Comparison of ENCODE assay signal across 9 cellular contexts in the genomic region with DNA sequence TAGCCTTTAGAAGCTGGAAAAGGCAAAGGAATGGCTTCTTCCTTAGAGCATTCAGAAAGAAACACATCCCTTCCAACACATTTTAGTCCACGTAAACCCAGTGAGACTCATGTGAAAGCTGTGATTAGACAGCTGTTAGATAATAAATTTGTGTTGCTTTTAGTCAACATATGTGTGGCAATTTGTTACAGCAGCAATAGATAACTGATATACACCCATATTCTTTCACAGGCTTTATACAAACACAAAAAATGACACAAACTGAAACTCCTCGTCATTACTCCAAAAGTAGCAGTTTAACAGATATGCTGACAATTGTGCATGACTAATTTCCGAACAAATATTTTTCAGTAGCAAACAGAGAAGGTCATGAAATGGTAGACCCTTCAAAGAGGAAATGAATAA.
DNase-seq lines count a peak whose midpoint lies in the region; ATAC-seq and TF ChIP-seq lines count a peak whose summit lies in the region.
"Had no signal": no experiment of that assay in that cellular context is flagged by ENCODE, and none has a peak within 500 bp of the region (broad histone marks: within the 10 kb centered on the region; RNA-seq: fewer than 3 reads in every experiment).

No MANE protein-coding gene starts in this region.

- TF ChIP-seq EP300 in upper lobe of left lung (IDR thresholded peaks at IDR 0.05), result no peak

- CTCF ChIA-PET in A673 (lab: Charles Lee), result no interaction called here
- CTCF ChIA-PET in activated CD4-positive, alpha-beta memory T cell treated with anti-CD3 and anti-CD28 coated beads, Interleukin-2, amount 10 ng/mL, durations not matched to agents 7 days and 5 days (lab: Charles Lee), result interaction anchor here (1.1 to 2.2 kb wide), 2 partner anchors 10 to 165 kb away, joined by 4 to 6 read pairs; no protein-coding TSS in a partner anchor

- H3K4me1 ChIP-seq in A673 (ENCODE audit: insufficient read depth, low read length, poor library complexity, severe bottlenecking), result peaks cover 18% of the 10 kb centered on the region
- H3K4me1 ChIP-seq in upper lobe of left lung, result peaks cover 10 to 22% (median 15%) of the 10 kb centered on the region in 4 donors

- H3K9me3 Mint-ChIP-seq in activated CD4-positive, alpha-beta memory T cell treated with anti-CD3 and anti-CD28 coated beads, Interleukin-2, amount 10 ng/mL, durations not matched to agents 7 days and 5 days, result peaks cover 22% of the 10 kb centered on the region

- no peaks in the 10 kb centered on the region for H3K27me3 Mint-ChIP-seq in activated CD4-positive, alpha-beta memory T cell treated with anti-CD3 and anti-CD28 coated beads, Interleukin-2, amount 10 ng/mL, durations not matched to agents 7 days and 5 days

- peak overlapping the region; percentile 55 for H3K4me3 Mint-ChIP-seq in activated CD4-positive, alpha-beta memory T cell treated with anti-CD3 and anti-CD28 coated beads, Interleukin-2, amount 10 ng/mL, durations not matched to agents 7 days and 5 days

- H3K9me3 ChIP-seq in A673 (ENCODE audit: low read depth, low read length, poor library complexity, severe bottlenecking) (peaks cover 6% of the 10 kb centered on the region), upper lobe of left lung (peaks cover 0 to 7% (median 3%) of the 10 kb centered on the region in 4 donors)

- TF ChIP-seq POLR2A in upper lobe of left lung (IDR thresholded peaks at IDR 0.05), result no peak

- TF ChIP-seq CTCF in A673 (conservative IDR thresholded peaks at IDR 0.05; ENCODE audit: low read depth, low read length) (no peak), upper lobe of left lung (IDR thresholded peaks at IDR 0.05) (no peak)

- peak; percentile 30 for DNase-seq in A673 (ENCODE audit: low spot score)
- DNase-seq in activated CD4-positive, alpha-beta memory T cell treated with anti-CD3 and anti-CD28 coated beads, Interleukin-2, amount 10 ng/mL, durations not matched to agents 7 days and 5 days, result no peak
- DNase-seq in NCI-H1436 treated with DMSO at 0.1 percent for 48 hours (lab: John Stamatoyannopoulos, UW), result no peak
- DNase-seq in Ammon's horn (ENCODE audit: low spot score), result no peak
- DNase-seq in upper lobe of left lung, result no peak
- no peak for DNase-seq in activated effector memory CD4-positive, alpha-beta T cell treated with Interleukin-2 at 50 U/mL for 16 hours
- DNase-seq: PC-9 had no signal

- H3K36me3 ChIP-seq in A673 (ENCODE audit: insufficient read depth, low read length, poor library complexity, severe bottlenecking), result no peaks in the 10 kb centered on the region
- H3K36me3 ChIP-seq in upper lobe of left lung, result peaks cover 0 to 4% (median 0%) of the 10 kb centered on the region in 4 donors

- WGBS in upper lobe of left lung, 2 donors, result 75 to 80% methylated on average over 3 of the region's 3 CpGs

- ATAC-seq in GM18909 (IDR thresholded peaks at IDR 0.05; ENCODE audit: poor library complexity, unreplicated experiment) (peak; percentile 80), HG03039 (IDR thresholded peaks at IDR 0.05; ENCODE audit: unreplicated experiment) (peak; percentile 67), upper lobe of left lung (ENCODE audit: low FRiP score in 2 of 2) (no peak)

- BruUV-seq in A673 (replicated peaks; lab: Mats Ljungman, UMichigan), result no TSS peak

- H3K4me3 ChIP-seq in A673 (ENCODE audit: low read depth, low read length, poor library complexity, severe bottlenecking) (no peak overlapping the region), upper lobe of left lung (no peak overlapping the region)
- H3K4me3 ChIP-seq: PC-9 had no signal

- POLR2A ChIA-PET in A673 (lab: Charles Lee; ENCODE audit: low non-redundant PET), result no interaction called here
- POLR2A ChIA-PET in activated CD4-positive, alpha-beta memory T cell treated with anti-CD3 and anti-CD28 coated beads, Interleukin-2, amount 10 ng/mL, durations not matched to agents 7 days and 5 days (lab: Charles Lee), result interaction anchor here (0.6 to 3.6 kb wide), 12 partner anchors 9 to 531 kb away, joined by 3 to 29 read pairs (median 4); no protein-coding TSS in a partner anchor

- H3K27me3 ChIP-seq in A673 (replicated peaks; ENCODE audit: insufficient read depth, low read depth, low read length, poor library complexity), result no peaks in the 10 kb centered on the region
- H3K27me3 ChIP-seq in upper lobe of left lung, result no peaks in the 10 kb centered on the region

- intact Hi-C loops in A673 (cut with micrococcal nuclease; ENCODE audit: unreplicated experiment), result no loop called here

- peak overlapping the region; percentile 99 for H3K27ac Mint-ChIP-seq in activated CD4-positive, alpha-beta memory T cell treated with anti-CD3 and anti-CD28 coated beads, Interleukin-2, amount 10 ng/mL, durations not matched to agents 7 days and 5 days

- H3K36me3 Mint-ChIP-seq in activated CD4-positive, alpha-beta memory T cell treated with anti-CD3 and anti-CD28 coated beads, Interleukin-2, amount 10 ng/mL, durations not matched to agents 7 days and 5 days (ENCODE audit: low read depth), result peaks cover 83% of the 10 kb centered on the region

- H3K27ac ChIP-seq in A673 (ENCODE audit: low read depth, low read length, poor library complexity, severe bottlenecking) (peak overlapping the region; percentile 77), upper lobe of left lung (peak overlapping the region in 1 of 4 donors; percentile 5)
- H3K27ac ChIP-seq: PC-9 had no signal

- H3K4me1 Mint-ChIP-seq in activated CD4-positive, alpha-beta memory T cell treated with anti-CD3 and anti-CD28 coated beads, Interleukin-2, amount 10 ng/mL, durations not matched to agents 7 days and 5 days, result peaks cover 82% of the 10 kb centered on the region

Comparison
In these comparisons a context has a peak if more than half of its experiments do, and no peak if none do; other contexts are left out.
1. ATAC-seq: peak in GM18909 (single experiment) and HG03039 (single experiment); none in upper lobe of left lung (0 of 2).